Comparison of ENCODE assay signal across 2 cellular contexts in the genomic region with DNA sequence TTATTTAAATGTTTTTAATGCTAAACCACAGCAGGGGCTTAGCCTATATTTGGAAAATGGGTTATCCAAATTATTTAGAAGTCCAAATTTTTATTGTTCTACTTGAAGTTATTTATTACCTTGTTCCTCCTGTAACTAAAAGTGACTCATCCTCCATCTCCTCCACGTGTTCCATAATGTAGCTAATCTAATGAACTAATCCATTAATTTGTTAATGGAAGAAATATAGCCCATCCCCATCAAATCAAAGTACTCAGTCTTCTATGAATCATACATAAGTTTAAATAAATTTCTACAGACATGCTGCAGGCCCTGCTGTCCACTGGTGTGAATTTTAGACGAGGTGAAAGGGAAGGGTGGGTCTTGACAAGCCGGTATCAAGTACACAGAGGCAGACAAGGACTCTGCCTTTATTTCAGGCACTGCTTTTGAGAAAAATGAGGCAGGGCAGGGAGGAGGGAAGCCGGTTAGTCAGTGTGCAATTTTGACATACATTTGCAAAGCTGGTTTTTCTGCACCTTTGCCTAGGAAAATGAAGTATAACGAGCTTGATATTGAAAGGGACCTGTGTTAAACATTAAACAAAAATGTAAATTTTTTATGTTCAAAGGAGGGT.
TF ChIP-seq lines count a peak whose summit lies in the region.

No MANE protein-coding gene starts in this region.

TF ChIP-seq in HCT116, 20 proteins besides CTCF, POLR2A, EP300 and RAD21 (continued from another document):
- TF ChIP-seq, protein P1, sequence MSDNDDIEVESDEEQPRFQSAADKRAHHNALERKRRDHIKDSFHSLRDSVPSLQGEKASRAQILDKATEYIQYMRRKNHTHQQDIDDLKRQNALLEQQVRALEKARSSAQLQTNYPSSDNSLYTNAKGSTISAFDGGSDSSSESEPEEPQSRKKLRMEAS (IDR thresholded peaks at IDR 0.05): peak; percentile 35; the same call in 1 of the 2 replicates
TF ChIP-seq in HCT116: peak in this region for 3; not testable (repeated sequence) for 17.

TF ChIP-seq in SK-N-SH treated with all-trans-retinoic acid at 6 μM for 48 hours, 23 proteins besides CTCF, POLR2A, EP300 and RAD21 (continued from another document):
- TF ChIP-seq, protein P2, sequence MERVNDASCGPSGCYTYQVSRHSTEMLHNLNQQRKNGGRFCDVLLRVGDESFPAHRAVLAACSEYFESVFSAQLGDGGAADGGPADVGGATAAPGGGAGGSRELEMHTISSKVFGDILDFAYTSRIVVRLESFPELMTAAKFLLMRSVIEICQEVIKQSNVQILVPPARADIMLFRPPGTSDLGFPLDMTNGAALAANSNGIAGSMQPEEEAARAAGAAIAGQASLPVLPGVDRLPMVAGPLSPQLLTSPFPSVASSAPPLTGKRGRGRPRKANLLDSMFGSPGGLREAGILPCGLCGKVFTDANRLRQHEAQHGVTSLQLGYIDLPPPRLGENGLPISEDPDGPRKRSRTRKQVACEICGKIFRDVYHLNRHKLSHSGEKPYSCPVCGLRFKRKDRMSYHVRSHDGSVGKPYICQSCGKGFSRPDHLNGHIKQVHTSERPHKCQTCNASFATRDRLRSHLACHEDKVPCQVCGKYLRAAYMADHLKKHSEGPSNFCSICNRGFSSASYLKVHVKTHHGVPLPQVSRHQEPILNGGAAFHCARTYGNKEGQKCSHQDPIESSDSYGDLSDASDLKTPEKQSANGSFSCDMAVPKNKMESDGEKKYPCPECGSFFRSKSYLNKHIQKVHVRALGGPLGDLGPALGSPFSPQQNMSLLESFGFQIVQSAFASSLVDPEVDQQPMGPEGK (CRISPR knock-in tag; IDR thresholded peaks at IDR 0.05; ENCODE audit: borderline replicate concordance): peak; percentile 60; the same call in 1 of the 2 replicates
